In genomic region chr2:234550511-234551107, GRCh38 we compare ENCODE assay signal across 7 cellular contexts. TPM values are rescaled to one million over a fixed set of nuclear protein-coding genes. Genes with fewer than 3 reads are reported as not detected.
DNase-seq lines count a peak whose midpoint lies in the region; ATAC-seq, FAIRE-seq and TF ChIP-seq lines count a peak whose summit lies in the region.

No MANE protein-coding gene starts in this region.

- TF ChIP-seq POLR2A in GM12891 (IDR thresholded peaks at IDR 0.05; ENCODE audit: low read depth, low read length): no peak
- TF ChIP-seq POLR2A in thyroid gland (IDR thresholded peaks at IDR 0.05): no peak

- in situ Hi-C loops in Panc1 (cut with HindIII; ENCODE audit: low pct_unique_long_range_greater_than_20kb, low sequenced_read_pairs): no loop called here

- WGBS in thyroid gland, 2 donors: 22 to 23% methylated on average over 18 of the region's 18 CpGs

- peak overlapping the region; percentile 70 for H3K27ac ChIP-seq in Panc1 (ENCODE audit: low read length)
- no peak overlapping the region for H3K27ac ChIP-seq in neural cell (ENCODE audit: low read length)
- H3K27ac ChIP-seq in thyroid gland: no peak overlapping the region

- CTCF ChIA-PET in Panc1 (lab: Charles Lee): interaction anchor here (0.7 to 0.8 kb wide), 2 partner anchors 557 to 566 kb away, joined by 3 to 4 read pairs; no protein-coding TSS in a partner anchor

- peak; percentile 70 for FAIRE-seq in GM12891 (lab: Jason Lieb, UNC)

- H3K36me3 Mint-ChIP-seq in activated T-cell treated with anti-CD3 and anti-CD28 coated beads, Interleukin-2, amount 50 U/mL, for 4 hours (ENCODE audit: insufficient read depth): no peaks in the 10 kb centered on the region

- H3K27me3 Mint-ChIP-seq in activated T-cell treated with anti-CD3 and anti-CD28 coated beads, Interleukin-2, amount 50 U/mL, for 4 hours (ENCODE audit: low read depth): peaks cover 10% of the 10 kb centered on the region

- no TSS peak for BruUV-seq in Panc1 (replicated peaks; lab: Mats Ljungman, UMichigan)

- H3K4me1 Mint-ChIP-seq in activated T-cell treated with anti-CD3 and anti-CD28 coated beads, Interleukin-2, amount 50 U/mL, for 4 hours (ENCODE audit: low read depth): peaks cover 2% of the 10 kb centered on the region

- H4K20me1 ChIP-seq in neural cell (ENCODE audit: insufficient read depth): no peaks in the 10 kb centered on the region

- H3K4me2 ChIP-seq in neural cell (ENCODE audit: low read length): no peak overlapping the region

- no peak overlapping the region for H2AFZ ChIP-seq in neural cell (ENCODE audit: low read depth, low read length)

- H3K9ac ChIP-seq in neural cell (ENCODE audit: low read length): no peak overlapping the region

- POLR2A ChIA-PET in Panc1 (lab: Charles Lee): no interaction called here

- no peak overlapping the region for H3K4me3 Mint-ChIP-seq in activated T-cell treated with anti-CD3 and anti-CD28 coated beads, Interleukin-2, amount 50 U/mL, for 4 hours

- no peak for TF ChIP-seq EP300 in neural cell (conservative IDR thresholded peaks at IDR 0.05; ENCODE audit: poor library complexity, severe bottlenecking)

- no peaks in the 10 kb centered on the region for H3K79me2 ChIP-seq in neural cell (replicated peaks; ENCODE audit: insufficient read depth, low read length)

- H3K9me3 ChIP-seq in Panc1 (ENCODE audit: control insufficient read depth, insufficient read depth, low read depth, low read length): no peaks in the 10 kb centered on the region
- no peaks in the 10 kb centered on the region for H3K9me3 ChIP-seq in neural cell (ENCODE audit: low read length)
- H3K9me3 ChIP-seq in thyroid gland: no peaks in the 10 kb centered on the region

- intact Hi-C loops in Panc1 (cut with micrococcal nuclease; ENCODE audit: unreplicated experiment): loop anchor here (1.0 to 10.0 kb wide), 3 partner anchors 334 to 567 kb away; no protein-coding TSS in a partner anchor
- intact Hi-C loops in thyroid gland (cut with DNase I): loop anchor here (5.0 kb wide), 1 partner anchor 557 kb away; no protein-coding TSS in a partner anchor

- peaks cover 13% of the 10 kb centered on the region for H3K4me1 ChIP-seq in Panc1 (ENCODE audit: control insufficient read depth, insufficient read depth, low read length)
- H3K4me1 ChIP-seq in thyroid gland: no peaks in the 10 kb centered on the region

- no peaks in the 10 kb centered on the region for H3K36me3 ChIP-seq in Panc1 (ENCODE audit: control insufficient read depth, insufficient read depth, low read length)
- H3K36me3 ChIP-seq in neural cell (ENCODE audit: insufficient read depth, low read length): no peaks in the 10 kb centered on the region
- no peaks in the 10 kb centered on the region for H3K36me3 ChIP-seq in thyroid gland

- peak; percentile 97 for TF ChIP-seq CTCF in Panc1 (IDR thresholded peaks at IDR 0.05)
- peak; percentile 98 for TF ChIP-seq CTCF in fibroblast of mammary gland (conservative IDR thresholded peaks at IDR 0.05; ENCODE audit: control insufficient read depth, insufficient read depth, low read depth, low read length)
- peak; percentile 98 for TF ChIP-seq CTCF in neural cell (IDR thresholded peaks at IDR 0.05; ENCODE audit: poor library complexity, severe bottlenecking)
- peak; percentile 81 to 98 (median 94) for TF ChIP-seq CTCF in thyroid gland (IDR thresholded peaks at IDR 0.05)

- DNase-seq in GM12891 (ENCODE audit: insufficient read length, low spot score) (peak; percentile 59), Kasumi-1 (lab: John Stamatoyannopoulos, UW) (peak; percentile 44 to 50), Panc1 (ENCODE audit: low read depth, low spot score) (peak; percentile 79), fibroblast of mammary gland (ENCODE audit: low read depth) (peak; percentile 75), thyroid gland (peak; percentile 44 to 63)
- DNase-seq in activated T-cell treated with anti-CD3 and anti-CD28 coated beads, Interleukin-2, amount 50 U/mL, for 4 hours: peak; percentile 38

- H3K4me3 ChIP-seq in Panc1 (ENCODE audit: low read depth in 2 of 2, low read length in 2 of 2) (no peak overlapping the region), fibroblast of mammary gland (ENCODE audit: control insufficient read depth, low read depth, low read length) (no peak overlapping the region), neural cell (ENCODE audit: low read length) (no peak overlapping the region), thyroid gland (replicated peaks in 1 of 3) (no peak overlapping the region)

- no peaks in the 10 kb centered on the region for H3F3A ChIP-seq in neural cell (ENCODE audit: insufficient read depth, low read length, poor library complexity, severe bottlenecking)

- H3K9me2 ChIP-seq in neural cell (ENCODE audit: insufficient read depth, low read length): no peaks in the 10 kb centered on the region

- no peaks in the 10 kb centered on the region for H3K27me3 ChIP-seq in Panc1 (ENCODE audit: control insufficient read depth, insufficient read depth, low read length)
- no peaks in the 10 kb centered on the region for H3K27me3 ChIP-seq in neural cell (ENCODE audit: insufficient read depth, low read depth, low read length)
- H3K27me3 ChIP-seq in thyroid gland: no peaks in the 10 kb centered on the region

- no peaks in the 10 kb centered on the region for H3K9me3 Mint-ChIP-seq in activated T-cell treated with anti-CD3 and anti-CD28 coated beads, Interleukin-2, amount 50 U/mL, for 4 hours

- peak; percentile 94 for ATAC-seq in Panc1
- peak; percentile 61 to 80 for ATAC-seq in activated T-cell treated with anti-CD3 and anti-CD28 coated beads, Interleukin-2, amount 50 U/mL, for 4 hours

- TF ChIP-seq RAD21 in neural cell (conservative IDR thresholded peaks at IDR 0.05): peak; percentile 100

TF ChIP-seq in GM12891, 5 proteins besides CTCF, POLR2A, EP300 and RAD21:
- TF ChIP-seq POLR2AphosphoS5 (IDR thresholded peaks at IDR 0.05; ENCODE audit: low read depth, low read length) (no peak), SPI1 (IDR thresholded peaks at IDR 0.05; ENCODE audit: low read depth, low read length) (0 out of 2 replicates have a peak, but pooled peaks have one; percentile 7), TAF1 (IDR thresholded peaks at IDR 0.05; ENCODE audit: low read depth, low read length) (no peak)

TF ChIP-seq in neural cell, 6 proteins besides CTCF, POLR2A, EP300 and RAD21:
- no peak for TF ChIP-seq POLR2AphosphoS5 (IDR thresholded peaks at IDR 0.05)
- TF ChIP-seq SMC3 (conservative IDR thresholded peaks at IDR 0.05; ENCODE audit: poor library complexity): peak; percentile 100
TF ChIP-seq in neural cell: peak in this region for 1.

RNA-seq across cellular contexts. Expression of gene ARL4C, which starts 53.7 kb away (rescaled TPM):
- 5.1 TPM for polyA plus RNA-seq in GM12891 (2012; ENCODE audit: low read depth, missing spikeins)
- 151 TPM for total RNA-seq in Panc1 (2021; ENCODE audit: unreplicated experiment)
- 176 TPM for polyA plus RNA-seq in Panc1 (2012; ENCODE audit: insufficient read length)
- 10 to 100 TPM; 10.4 to 24.2 (median 23.7) TPM for total RNA-seq in activated T-cell treated with anti-CD3 and anti-CD28 coated beads, Interleukin-2, amount 50 U/mL, for 4 hours
- polyA plus RNA-seq in neural cell: 20.3 and 21.6 TPM in 2 replicates
- 42.6 and 44.6 TPM in 2 replicates for polyA minus RNA-seq in neural cell
- 1 to 10 TPM; 1.5 to 6.3 (median 3.8) TPM for total RNA-seq in thyroid gland
